24 cellular contexts compared by ENCODE assay signal in genomic region chr6:157542405-157542943, GRCh38.
"Had no signal": no experiment of that assay in that cellular context is flagged by ENCODE, and none has a peak within 500 bp of the region (broad histone marks: within the 10 kb centered on the region; RNA-seq: fewer than 3 reads in every experiment).

No MANE protein-coding gene starts in this region.

- H3K27me3 Mint-ChIP-seq: activated CD4-positive, alpha-beta T cell treated with anti-CD3 and anti-CD28 coated beads, Interleukin-2, amount 10 ng/mL, durations not matched to agents 7 days and 5 days; effector memory CD8-positive, alpha-beta T cell; natural killer cell treated with Interleukin-12 subunit alpha and Interleukin-12 subunit beta and Interleukin-15 and Interleukin-18, amount 100 ng/mL, for 72 hours; T-helper 17 cell had no signal

- H3K4me1 ChIP-seq: pancreas had no signal

- H3K9me3 Mint-ChIP-seq: activated T-cell treated with anti-CD3 and anti-CD28 coated beads, Interleukin-2, amount 50 U/mL, for 4 hours; activated T-helper 2 cell treated with anti-CD3 and anti-CD28 coated beads, Interferon-gamma antibody, Interleukin-2, Interleukin-4, amounts not matched to agents 10 μg/mL and 5 μg/mL and 100 μg/mL, durations not matched to agents 14 hours and 24 hours and 36 hours; effector memory CD8-positive, alpha-beta T cell; natural killer cell treated with Interleukin-12 subunit alpha and Interleukin-12 subunit beta and Interleukin-15 and Interleukin-18, amount 100 ng/mL, for 72 hours had no signal

- H3K36me3 ChIP-seq: adrenal gland, colonic mucosa, lower lobe of right lung, pancreas, thyroid gland had no signal

- H3K4me3 ChIP-seq: adrenal gland, colonic mucosa, dorsolateral prefrontal cortex, lower lobe of right lung, pancreas, SK-N-MC, smooth muscle cell, thyroid gland had no signal

- H3K4me2 ChIP-seq: smooth muscle cell had no signal

- H3K27ac Mint-ChIP-seq: activated CD4-positive, alpha-beta T cell treated with anti-CD3 and anti-CD28 coated beads, Interleukin-2, amount 10 ng/mL, durations not matched to agents 7 days and 5 days; activated CD8-positive, alpha-beta T cell treated with anti-CD3 and anti-CD28 coated beads for 36 hours; activated naive CD8-positive, alpha-beta T cell; activated T-helper 2 cell treated with anti-CD3 and anti-CD28 coated beads, Interferon-gamma antibody, Interleukin-2, Interleukin-4, amounts not matched to agents 10 μg/mL and 5 μg/mL and 100 μg/mL, durations not matched to agents 14 hours and 24 hours and 36 hours; effector memory CD8-positive, alpha-beta T cell; T-helper 17 cell had no signal

- FAIRE-seq: bronchial epithelial cell, kidney, pancreas had no signal

- DNase-seq: activated CD4-positive, alpha-beta T cell treated with anti-CD3 and anti-CD28 coated beads, Interleukin-2, amount 10 ng/mL, durations not matched to agents 7 days and 5 days; activated CD4-positive, CD25-positive, alpha-beta regulatory T cell; activated CD8-positive, alpha-beta T cell treated with anti-CD3 and anti-CD28 coated beads for 36 hours; activated naive CD4-positive, alpha-beta T cell; activated T-cell treated with anti-CD3 and anti-CD28 coated beads, Interleukin-2, amount 50 U/mL, for 4 hours; colonic mucosa; dorsolateral prefrontal cortex; effector memory CD8-positive, alpha-beta T cell; kidney; lower lobe of right lung; pancreas; stimulated activated CD4-positive, alpha-beta T cell treated with anti-CD3 and anti-CD28 coated beads, Interleukin-15, amount 100 ng/mL, for 24 hours; stimulated activated naive CD4-positive, alpha-beta T cell treated with Interleukin-2 at 50 U/mL for 16 hours; SW 1271; T-helper 17 cell; thyroid gland had no signal

- H3K27ac ChIP-seq: adrenal gland, colonic mucosa, epithelial cell of prostate, lower lobe of right lung, pancreas, SK-N-MC, thyroid gland had no signal

- H3K4me3 Mint-ChIP-seq: activated CD4-positive, alpha-beta T cell treated with anti-CD3 and anti-CD28 coated beads, Interleukin-2, amount 10 ng/mL, durations not matched to agents 7 days and 5 days; activated CD8-positive, alpha-beta T cell treated with anti-CD3 and anti-CD28 coated beads for 36 hours; activated naive CD8-positive, alpha-beta T cell; activated T-cell treated with anti-CD3 and anti-CD28 coated beads, Interleukin-2, amount 50 U/mL, for 4 hours; effector memory CD8-positive, alpha-beta T cell; natural killer cell treated with Interleukin-12 subunit alpha and Interleukin-12 subunit beta and Interleukin-15 and Interleukin-18, amount 100 ng/mL, for 72 hours; T-helper 17 cell had no signal

- ATAC-seq: activated CD8-positive, alpha-beta T cell treated with anti-CD3 and anti-CD28 coated beads for 36 hours; activated T-cell treated with anti-CD3 and anti-CD28 coated beads, Interleukin-2, amount 50 U/mL, for 4 hours; effector memory CD8-positive, alpha-beta T cell; lower lobe of right lung; natural killer cell treated with Interleukin-12 subunit alpha and Interleukin-12 subunit beta and Interleukin-15 and Interleukin-18, amount 100 ng/mL, for 72 hours; pancreas; T-helper 17 cell had no signal

- H3K9me3 ChIP-seq: adrenal gland, colonic mucosa, lower lobe of right lung, pancreas, thyroid gland had no signal

- H3K27me3 ChIP-seq: adrenal gland, colonic mucosa, dorsolateral prefrontal cortex, pancreas, thyroid gland had no signal
